34 cellular contexts compared by ENCODE assay signal in genomic region chr6:122308074-122308473, GRCh38.
"Had no signal": no experiment of that assay in that cellular context is flagged by ENCODE, and none has a peak within 500 bp of the region (broad histone marks: within the 10 kb centered on the region; RNA-seq: fewer than 3 reads in every experiment).

No MANE protein-coding gene starts in this region.

- H3K36me3 ChIP-seq: MG63 had no signal

- H3K27me3 ChIP-seq: MG63 had no signal

- H3K9me3 ChIP-seq: MG63 had no signal

- H3K4me3 ChIP-seq: MG63 had no signal

- H3K9ac ChIP-seq: KMS-11 had no signal

- H3K27ac ChIP-seq: KMS-11 had no signal

- DNase-seq: Karpas-422, Kasumi-1, MG63, MM.1S, MV-4-11, NCI-H1048, NCI-H1092, NCI-H1092 treated with DMSO at 0.1 percent for 48 hours, NCI-H1105, NCI-H1105 treated with DMSO at 0.1 percent for 48 hours, NCI-H1417, NCI-H1417 treated with DMSO at 0.1 percent for 48 hours, NCI-H1436, NCI-H1436 treated with DMSO at 0.1 percent for 48 hours, NCI-H146, NCI-H1694, NCI-H1694 treated with DMSO at 0.1 percent for 48 hours, NCI-H187, NCI-H187 treated with DMSO at 0.1 percent for 48 hours, NCI-H1930, NCI-H2029, NCI-H2029 treated with DMSO at 0.1 percent for 48 hours, NCI-H2081, NCI-H2081 treated with DMSO at 0.1 percent for 48 hours, NCI-H2107, NCI-H2171, NCI-H2171 treated with DMSO at 0.1 percent for 48 hours, NCI-H2227 treated with DMSO at 0.1 percent for 48 hours, NCI-H226, NCI-H345, NCI-H446, NCI-H446 treated with DMSO at 0.1 percent for 48 hours, NCI-H510A had no signal
